10 cellular contexts compared by ENCODE assay signal in the genomic region with DNA sequence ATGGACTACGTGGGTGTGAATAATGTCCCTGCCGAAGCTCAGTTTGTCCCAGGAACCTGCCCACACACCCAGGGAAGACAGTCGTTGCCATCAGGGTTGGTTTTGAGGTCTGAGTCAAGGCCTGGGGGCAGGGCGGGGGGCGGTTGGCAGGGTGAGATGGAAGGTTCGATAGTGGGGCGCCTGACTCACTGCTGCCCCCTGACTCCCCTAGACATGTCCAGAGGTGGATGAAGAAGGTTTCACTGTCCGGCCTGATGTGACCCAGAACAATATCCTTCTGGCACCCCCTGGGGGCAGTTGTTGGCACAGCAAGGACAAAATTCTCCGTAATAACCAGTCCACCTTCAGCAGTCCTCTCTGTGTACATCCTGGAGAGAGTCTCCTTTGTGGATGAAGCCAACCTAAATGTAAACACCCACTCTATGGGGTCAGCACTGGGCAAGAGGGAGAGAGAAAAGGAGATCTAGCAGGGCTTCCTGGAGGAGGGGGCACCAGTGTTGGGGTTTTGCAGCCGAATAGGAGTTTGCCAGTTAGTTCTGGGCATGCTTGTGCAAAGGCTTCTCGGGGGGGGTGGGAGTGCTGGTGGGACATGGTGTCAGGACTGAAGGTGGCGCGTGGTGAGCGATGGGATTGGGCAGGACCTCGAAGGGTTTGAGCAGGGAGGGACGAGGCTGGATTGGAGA. TPM values are rescaled to one million over a fixed set of nuclear protein-coding genes. Genes with fewer than 3 reads are reported as not detected.
A peak's percentile ranks its signal among the peaks of the same experiment; 100 is the strongest.
DNase-seq lines count a peak whose midpoint lies in the region; ATAC-seq and TF ChIP-seq lines count a peak whose summit lies in the region.
"Had no signal": no experiment of that assay in that cellular context is flagged by ENCODE, and none has a peak within 500 bp of the region (broad histone marks: within the 10 kb centered on the region; RNA-seq: fewer than 3 reads in every experiment).

No MANE protein-coding gene starts in this region.

- no peak for TF ChIP-seq EP300 in stomach (IDR thresholded peaks at IDR 0.05)

- no peak for ATAC-seq in psoas muscle
- ATAC-seq in HG02571 (IDR thresholded peaks at IDR 0.05; ENCODE audit: unreplicated experiment) = no peak
- ATAC-seq: left colon had no signal

- no peaks in the 10 kb centered on the region for H4K20me1 ChIP-seq in KMS-11 (ENCODE audit: insufficient read depth)

- TF ChIP-seq CTCF in KMS-11 (conservative IDR thresholded peaks at IDR 0.05; ENCODE audit: low read depth, low read length) = peak; percentile 81
- peak in 1 of 7 experiments; percentile 27 for TF ChIP-seq CTCF in stomach (IDR thresholded peaks at IDR 0.05)
- TF ChIP-seq CTCF in psoas muscle (IDR thresholded peaks at IDR 0.05) = no peak

- H3K79me2 ChIP-seq in KMS-11 (ENCODE audit: insufficient read depth, low read depth) = no peaks in the 10 kb centered on the region

- 57 to 67% (median 67%) methylated on average over 15 to 16 of the region's 16 CpGs for WGBS in stomach, 5 donors
- WGBS in psoas muscle, 3 donors = 56 to 63% (median 59%) methylated on average over 16 of the region's 16 CpGs

- DNase-seq in ELR (ENCODE audit: low read depth) (peak; percentile 72), glomerular visceral epithelial cell (ENCODE audit: extremely low spot score) (peak; percentile 53), stomach (peak; percentile 42), psoas muscle (no peak), NK-92 (lab: John Stamatoyannopoulos, UW; ENCODE audit: unreplicated experiment) (no peak)
- peak; percentile 50 for DNase-seq in activated CD8-positive, alpha-beta memory T cell treated with anti-CD3 and anti-CD28 coated beads, Interleukin-2, amount 50 U/mL, for 4 hours

- H3K27me3 ChIP-seq in KMS-11 (ENCODE audit: insufficient read depth, low read depth) (no peaks in the 10 kb centered on the region), stomach (peaks cover 0 to 36% (median 4%) of the 10 kb centered on the region in 3 donors), psoas muscle (ENCODE audit: insufficient read depth in 3 of 3, low read length in 2 of 3) (peaks cover 0 to 44% (median 15%) of the 10 kb centered on the region in 3 donors)

- H2AFZ ChIP-seq in KMS-11 (ENCODE audit: low read depth) = no peak overlapping the region

- H3K4me1 ChIP-seq in KMS-11 (ENCODE audit: low read depth, poor library complexity, severe bottlenecking) = peaks cover 14% of the 10 kb centered on the region
- H3K4me1 ChIP-seq in stomach = peaks cover 0 to 22% (median 17%) of the 10 kb centered on the region in 4 donors
- no peaks in the 10 kb centered on the region for H3K4me1 ChIP-seq in psoas muscle
- H3K4me1 ChIP-seq: SJSA1 had no signal

- H3K36me3 ChIP-seq in KMS-11 (ENCODE audit: insufficient read depth) (no peaks in the 10 kb centered on the region), stomach (peaks cover 0 to 17% (median 0%) of the 10 kb centered on the region in 4 donors), psoas muscle (ENCODE audit: insufficient read depth in 1 of 2, low read depth in 1 of 2) (no peaks in the 10 kb centered on the region)
- H3K36me3 ChIP-seq: SJSA1 had no signal

- H3K27ac ChIP-seq in KMS-11 (no peak overlapping the region), stomach (no peak overlapping the region), psoas muscle (no peak overlapping the region)
- H3K27ac ChIP-seq: SJSA1 had no signal

- no peak for TF ChIP-seq POLR2A in stomach (IDR thresholded peaks at IDR 0.05)

- no peak overlapping the region for H3K4me2 ChIP-seq in KMS-11

- no peak overlapping the region for H3K4me3 ChIP-seq in KMS-11 (IDR thresholded peaks at IDR 0.05; ENCODE audit: insufficient read depth, low read depth, low read length)
- no peak overlapping the region for H3K4me3 ChIP-seq in stomach
- no peak overlapping the region for H3K4me3 ChIP-seq in psoas muscle
- H3K4me3 ChIP-seq: SJSA1 had no signal

- no peak overlapping the region for H3K9ac ChIP-seq in KMS-11

- intact Hi-C loops in stomach (cut with DNase I; ENCODE audit: low total_unique reads) = no loop called here
- intact Hi-C loops in psoas muscle (cut with DNase I) = no loop called here

- H3K9me3 ChIP-seq in stomach (no peaks in the 10 kb centered on the region), psoas muscle (no peaks in the 10 kb centered on the region)
- H3K9me3 ChIP-seq: SJSA1 had no signal

RNA-seq across cellular contexts. Expression of gene B3GNT3, which starts 19.6 kb away (rescaled TPM):
- total RNA-seq in stomach = 100 to 1,000 TPM in 1 of 5 donors, 10 to 100 TPM in 4; 11.9 to 117 (median 25.7) TPM
- polyA plus RNA-seq in stomach = 10 to 100 TPM; 11.3 to 39.3 (median 11.3) TPM
- under 1 TPM in 1 of 4 donors, not detected in 3; 0.38 TPM for total RNA-seq in psoas muscle
- under 1 TPM in 2 of 3 donors, not detected in 1; 0.03 to 0.08 TPM for polyA plus RNA-seq in psoas muscle
- total RNA-seq: SJSA1 had no signal

RNA-seq across cellular contexts. Expression of gene FCHO1, which starts 24.1 kb away (rescaled TPM):
- total RNA-seq in stomach (1 to 10 TPM in 3 of 5 donors, under 1 TPM in 1, not detected in 1; 0.55 to 9.3 (median 2.0) TPM), psoas muscle (under 1 TPM; 0.15 to 0.68 (median 0.58) TPM)
- polyA plus RNA-seq in stomach (under 1 TPM; 0.53 to 0.92 (median 0.75) TPM), psoas muscle (under 1 TPM in 2 of 3 donors, not detected in 1; 0.10 to 0.22 TPM)

RNA-seq across cellular contexts. Expression of gene INSL3, which starts 45.9 kb away (rescaled TPM):
- total RNA-seq in stomach (not detected), psoas muscle (not detected)
- polyA plus RNA-seq in stomach (under 1 TPM in 1 of 3 donors, not detected in 2; 0.23 TPM), psoas muscle (not detected)
- total RNA-seq: left colon, SJSA1 had no signal

RNA-seq across cellular contexts. Expression of gene MAP1S, which starts 56.1 kb away (rescaled TPM):
- total RNA-seq in stomach (100 to 1,000 TPM in 1 of 5 donors, 10 to 100 TPM in 3, 1 to 10 TPM in 1; 8.3 to 193 (median 67.1) TPM), psoas muscle (10 to 100 TPM; 42.4 to 60.6 (median 49.1) TPM)
- polyA plus RNA-seq in stomach (10 to 100 TPM; 14.9 to 25.2 (median 25.0) TPM), psoas muscle (10 to 100 TPM; 19.1 to 37.0 (median 24.3) TPM)

Comparison
In these comparisons a context has a peak if more than half of its experiments do, and no peak if none do; other contexts are left out.
1. DNase-seq: peak in ELR (single experiment), activated CD8-positive, alpha-beta memory T cell treated with anti-CD3 and anti-CD28 coated beads, Interleukin-2, amount 50 U/mL, for 4 hours (single experiment), glomerular visceral epithelial cell (single experiment) and stomach (single experiment); none in psoas muscle (0 of 2) and NK-92 (single experiment).
2. RNA of gene B3GNT3, which starts 19.6 kb away (total RNA-seq): 11.9 to 117 TPM in stomach; 0.38 TPM in psoas muscle; every median in the first group is over 4 times any median in the second.